In genomic region chr16:16593145-16593842, GRCh38 we compare ENCODE assay signal across 8 cellular contexts.
DNase-seq lines count a peak whose midpoint lies in the region; ATAC-seq and TF ChIP-seq lines count a peak whose summit lies in the region.
"Not testable (repeated sequence)": the region's sequence is repeated elsewhere in the genome, so short reads cannot be mapped to it uniquely, and the experiment has no call there.

No MANE protein-coding gene starts in this region.

- peak; percentile 35 for TF ChIP-seq CTCF in AG04449 (IDR thresholded peaks at IDR 0.05; ENCODE audit: insufficient read depth, low read length, missing control alignments)
- peak; percentile 37 for TF ChIP-seq CTCF in LNCaP clone FGC (IDR thresholded peaks at IDR 0.05; ENCODE audit: control insufficient read depth, extremely low read depth, insufficient read depth)
- peak; percentile 41 for TF ChIP-seq CTCF in liver (IDR thresholded peaks at IDR 0.05; ENCODE audit: low read depth, low read length, missing input control)

- H3K9ac ChIP-seq in liver (ENCODE audit: low read depth in 1 of 2, low read length in 2 of 2): not testable (repeated sequence)

- H3K4me1 ChIP-seq in liver (ENCODE audit: control insufficient read depth in 4 of 4, insufficient read depth in 4 of 4, low read length in 3 of 4): not testable (repeated sequence)

- CTCF ChIA-PET in AG04449 (lab: Yijun Ruan, JAX): not testable (repeated sequence)

- ATAC-seq in GM18517 (IDR thresholded peaks at IDR 0.05; ENCODE audit: unreplicated experiment): peak; percentile 70

- H3K27me3 ChIP-seq in liver (ENCODE audit: control insufficient read depth in 4 of 4, insufficient read depth in 4 of 4, low read length in 3 of 4): not testable (repeated sequence)

- not testable (repeated sequence) for H3K4me3 ChIP-seq in AG04449 (ENCODE audit: low read depth, low read length); LNCaP clone FGC (ENCODE audit: low read depth, low read length); liver (ENCODE audit: low read depth in 1 of 3, low read length in 3 of 3)

- not testable (repeated sequence) for H3K27ac ChIP-seq in liver (ENCODE audit: low read depth in 1 of 2, low read length in 2 of 2)

- WGBS in liver: 11% methylated on average over 18 of the region's 20 CpGs

- DNase-seq in AG04449 (ENCODE audit: low read depth, low spot score); LNCaP clone FGC (ENCODE audit: low read depth): not testable (repeated sequence)
- peak; percentile 22 for DNase-seq in SIG-M5 treated with dmso at 0.1 percent for 504 hours (lab: John Stamatoyannopoulos, UW; ENCODE audit: unreplicated experiment)
- DNase-seq in activated T-cell treated with anti-CD3 and anti-CD28 coated beads for 1 hour (ENCODE audit: low read depth): peak; percentile 14
- peak; percentile 13 for DNase-seq in effector CD8-positive, alpha-beta T cell (lab: John Stamatoyannopoulos, UW)
- DNase-seq in stimulated activated CD4-positive, alpha-beta T cell treated with anti-CD3 and anti-CD28 coated beads, Interleukin-2, amount 100 ng/mL, for 24 hours: peak; percentile 51

- H3K36me3 ChIP-seq in liver (ENCODE audit: control insufficient read depth in 4 of 4, insufficient read depth in 3 of 4, low read depth in 1 of 4, low read length in 3 of 4): not testable (repeated sequence)

- POLR2A ChIA-PET in AG04449 (lab: Yijun Ruan, JAX): not testable (repeated sequence)

- H3K9me3 ChIP-seq in liver (ENCODE audit: control insufficient read depth in 4 of 4, low read length in 3 of 4): not testable (repeated sequence)

- peak; percentile 68 to 75 for TF ChIP-seq RAD21 in liver (IDR thresholded peaks at IDR 0.05)
